In genomic region chr13:31162151-31163008, GRCh38 we compare ENCODE assay signal across 1 cellular context.
TF ChIP-seq lines count a peak whose summit lies in the region.

No MANE protein-coding gene starts in this region.

TF ChIP-seq in K562, 482 proteins besides CTCF, POLR2A, EP300 and RAD21 (continued from another document):
- TF ChIP-seq PHB2 (IDR thresholded peaks at IDR 0.05; ENCODE audit: low read depth): no peak
- TF ChIP-seq TRIM24 (IDR thresholded peaks at IDR 0.05): no peak
- TF ChIP-seq TOE1 (IDR thresholded peaks at IDR 0.05; ENCODE audit: borderline replicate concordance): no peak
- TF ChIP-seq TOE1 (CRISPR knock-in tag; IDR thresholded peaks at IDR 0.05; ENCODE audit: borderline replicate concordance, low read depth): no peak
- no peak for TF ChIP-seq RBFOX2 (IDR thresholded peaks at IDR 0.05; ENCODE audit: low read depth, low read length)
- no peak for TF ChIP-seq PPARD (CRISPR knock-in tag; IDR thresholded peaks at IDR 0.05)
- peak; percentile 46 to 56; a peak in 3 of 4 replicates for TF ChIP-seq NRF1 (conservative IDR thresholded peaks at IDR 0.05 in 1 of 2, IDR thresholded peaks at IDR 0.05 in 1 of 2)
- TF ChIP-seq KAT7 (CRISPR knock-in tag; IDR thresholded peaks at IDR 0.05; ENCODE audit: borderline replicate concordance): no peak
- TF ChIP-seq NCOA4 (IDR thresholded peaks at IDR 0.05; ENCODE audit: partially characterized antibody): no peak
- no peak for TF ChIP-seq LEF1 (IDR thresholded peaks at IDR 0.05)
- TF ChIP-seq NR4A1 (CRISPR knock-in tag; IDR thresholded peaks at IDR 0.05): no peak
- TF ChIP-seq NR4A1 (tag; IDR thresholded peaks at IDR 0.05): no peak
- no peak for TF ChIP-seq CHD4 (IDR thresholded peaks at IDR 0.05; ENCODE audit: insufficient read depth, insufficient replicate concordance, low read depth, low read length, poor library complexity, severe bottlenecking)
- no peak; a peak in 1 of 4 replicates for TF ChIP-seq MLLT1 (IDR thresholded peaks at IDR 0.05)
- no peak for TF ChIP-seq ZNF512 (tag; IDR thresholded peaks at IDR 0.05)
- TF ChIP-seq GABPA (tag; conservative IDR thresholded peaks at IDR 0.05; ENCODE audit: low read depth): peak; percentile 85
- TF ChIP-seq ZMIZ1 (IDR thresholded peaks at IDR 0.05; ENCODE audit: low read depth in 2 of 2, low read length in 2 of 2): no peak
- no peak for TF ChIP-seq SRSF7 (optimal IDR thresholded peaks at IDR 0.05; ENCODE audit: low read depth, low read length)
- TF ChIP-seq SNIP1 (IDR thresholded peaks at IDR 0.05; ENCODE audit: low read depth): no peak
- no peak for TF ChIP-seq MAFK (IDR thresholded peaks at IDR 0.05; ENCODE audit: low read length)
- no peak for TF ChIP-seq CCNT2 (IDR thresholded peaks at IDR 0.05; ENCODE audit: borderline replicate concordance, extremely low read depth, insufficient read length, low read depth, low read length)
- TF ChIP-seq CBX3 (IDR thresholded peaks at IDR 0.05; ENCODE audit: borderline replicate concordance in 1 of 2, low read length in 2 of 2): no peak
- TF ChIP-seq KDM4B (IDR thresholded peaks at IDR 0.05; ENCODE audit: borderline replicate concordance in 2 of 2, low read depth in 1 of 2): no peak
- no peak for TF ChIP-seq ADNP (tag; IDR thresholded peaks at IDR 0.05)
- no peak for TF ChIP-seq ARID2 (IDR thresholded peaks at IDR 0.05)
- TF ChIP-seq ZNF592 (IDR thresholded peaks at IDR 0.05): 0 out of 2 replicates have a peak, but pooled peaks have one; percentile 52
- no peak for TF ChIP-seq USF1 (CRISPR knock-in tag; IDR thresholded peaks at IDR 0.05)
- no peak for TF ChIP-seq HMGXB4 (CRISPR knock-in tag; IDR thresholded peaks at IDR 0.05)
